8 cellular contexts compared by ENCODE assay signal in the genomic region with DNA sequence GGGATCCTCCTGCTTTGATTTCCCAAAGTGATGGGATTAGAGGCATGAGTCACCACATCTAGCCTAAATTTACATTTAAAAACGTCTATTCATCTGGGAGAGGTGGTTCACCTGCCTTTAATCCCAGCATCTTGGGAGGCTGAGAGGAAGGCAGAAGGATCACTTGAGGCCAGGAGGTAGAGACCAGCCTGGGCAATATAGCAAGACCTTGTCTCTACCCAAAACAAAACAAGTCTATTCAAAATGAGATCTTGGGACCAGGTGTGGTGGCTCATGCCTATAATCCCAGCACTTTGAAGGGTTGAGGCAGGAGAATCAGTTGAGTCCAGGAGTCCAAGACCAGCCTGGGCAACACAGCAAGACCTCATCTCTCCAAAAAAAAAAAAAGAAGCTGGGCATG.
"Had no signal": no experiment of that assay in that cellular context is flagged by ENCODE, and none has a peak within 500 bp of the region (broad histone marks: within the 10 kb centered on the region; RNA-seq: fewer than 3 reads in every experiment).

No MANE protein-coding gene starts in this region.

- FAIRE-seq: H54, HepG2, K562 had no signal

- ATAC-seq: HepG2, K562 had no signal

- H3K4me3 ChIP-seq: K562 had no signal

- H3K4me3 Mint-ChIP-seq: H9 had no signal

- H3K9me3 Mint-ChIP-seq: H9 had no signal

- DNase-seq: GOT3, H9, HCEC 1CT, KG1 had no signal

- H3K27ac ChIP-seq: HL-60 had no signal
